ENCODE assay signal across 17 cellular contexts in genomic region chr7:2795906-2796305, GRCh38. TPM values are rescaled to one million over a fixed set of nuclear protein-coding genes. Genes with fewer than 3 reads are reported as not detected.
DNase-seq lines count a peak whose midpoint lies in the region; ATAC-seq and TF ChIP-seq lines count a peak whose summit lies in the region.
"Had no signal": no experiment of that assay in that cellular context is flagged by ENCODE, and none has a peak within 500 bp of the region (broad histone marks: within the 10 kb centered on the region; RNA-seq: fewer than 3 reads in every experiment).

No MANE protein-coding gene starts in this region.

- no peak for DNase-seq in left ventricle myocardium inferior
- DNase-seq in Right ventricle myocardium superior, result no peak
- DNase-seq in fibroblast of villous mesenchyme (ENCODE audit: low read depth), result no peak
- DNase-seq in vagina (ENCODE audit: extremely low spot score in 2 of 2), result no peak
- no peak for DNase-seq in WERI-Rb-1
- DNase-seq in foreskin keratinocyte, result no peak
- DNase-seq: activated CD4-positive, alpha-beta memory T cell treated with anti-CD3 and anti-CD28 coated beads for 36 hours; activated naive CD4-positive, alpha-beta T cell treated with anti-CD3 and anti-CD28 coated beads, Interleukin-2, amount 50 U/mL, for 16 hours; activated T-cell treated with anti-CD3 and anti-CD28 coated beads, Interleukin-2, amount 50 U/mL, for 1 hour; H9; NCI-H2029 treated with DMSO at 0.1 percent for 48 hours; NCI-H510A had no signal

- peak overlapping the region; percentile 37 for H3K4me3 ChIP-seq in left ventricle myocardium inferior
- peak overlapping the region; percentile 10 for H3K4me3 ChIP-seq in fibroblast of villous mesenchyme (ENCODE audit: low read depth, low read length)
- no peak overlapping the region for H3K4me3 ChIP-seq in skeletal muscle tissue (ENCODE audit: low read length in 3 of 3)
- no peak overlapping the region for H3K4me3 ChIP-seq in vagina
- H3K4me3 ChIP-seq in WERI-Rb-1 (ENCODE audit: low read depth, low read length), result no peak overlapping the region
- H3K4me3 ChIP-seq: BLaER1 treated with 17β-estradiol and CSF1 and Interleukin-3, amounts not matched to agents 10 nM and 100 nM; body of pancreas; neural progenitor cell had no signal

- H3K27ac ChIP-seq in left ventricle myocardium inferior (replicated peaks) (peak overlapping the region; percentile 82), skeletal muscle tissue (ENCODE audit: low read depth, low read length) (peak overlapping the region; percentile 43), vagina (peak overlapping the region; percentile 82), WERI-Rb-1 (no peak overlapping the region), foreskin keratinocyte (no peak overlapping the region)
- H3K27ac ChIP-seq: BLaER1 treated with 17β-estradiol and CSF1 and Interleukin-3, amounts not matched to agents 10 nM and 100 nM; neural progenitor cell had no signal

- intact Hi-C loops in left ventricle myocardium inferior (cut with micrococcal nuclease) (no loop called here), Right ventricle myocardium superior (cut with DNase I) (no loop called here), vagina (cut with DNase I) (no loop called here)

- TF ChIP-seq POLR2A in vagina (IDR thresholded peaks at IDR 0.05), result no peak

- H3K27me3 ChIP-seq in left ventricle myocardium inferior (ENCODE audit: low read depth), result no peaks in the 10 kb centered on the region
- H3K27me3 ChIP-seq in skeletal muscle tissue (ENCODE audit: control insufficient read depth in 3 of 3, insufficient read depth in 3 of 3, low read length in 3 of 3), result no peaks in the 10 kb centered on the region
- no peaks in the 10 kb centered on the region for H3K27me3 ChIP-seq in vagina
- no peaks in the 10 kb centered on the region for H3K27me3 ChIP-seq in WERI-Rb-1 (ENCODE audit: insufficient read depth, low read depth, severe bottlenecking)
- no peaks in the 10 kb centered on the region for H3K27me3 ChIP-seq in foreskin keratinocyte
- H3K27me3 ChIP-seq: BLaER1 treated with 17β-estradiol and CSF1 and Interleukin-3, amounts not matched to agents 10 nM and 100 nM; body of pancreas; neural progenitor cell had no signal

- H3K4me1 ChIP-seq in left ventricle myocardium inferior, result peaks cover 41% of the 10 kb centered on the region
- H3K4me1 ChIP-seq in skeletal muscle tissue (ENCODE audit: control insufficient read depth in 3 of 3, insufficient read depth in 3 of 3, low read length in 3 of 3), result peaks cover 6 to 11% (median 11%) of the 10 kb centered on the region in 3 donors
- H3K4me1 ChIP-seq in vagina, result peaks cover 17% of the 10 kb centered on the region
- no peaks in the 10 kb centered on the region for H3K4me1 ChIP-seq in foreskin keratinocyte
- H3K4me1 ChIP-seq: neural progenitor cell had no signal

- ATAC-seq in Right ventricle myocardium superior (ENCODE audit: poor library complexity) (no peak), foreskin keratinocyte (no peak), HG03521 (IDR thresholded peaks at IDR 0.05; ENCODE audit: unreplicated experiment) (no peak)

- no peak overlapping the region for H3K9ac ChIP-seq in skeletal muscle tissue (ENCODE audit: low read depth in 1 of 3, low read length in 3 of 3)
- H3K9ac ChIP-seq: BLaER1 treated with 17β-estradiol and CSF1 and Interleukin-3, amounts not matched to agents 10 nM and 100 nM; neural progenitor cell had no signal

- peaks cover 36% of the 10 kb centered on the region for H3K36me3 ChIP-seq in left ventricle myocardium inferior
- H3K36me3 ChIP-seq in skeletal muscle tissue (ENCODE audit: control insufficient read depth in 3 of 3, insufficient read depth in 3 of 3, low read length in 3 of 3), result peaks cover 10 to 24% (median 17%) of the 10 kb centered on the region in 3 donors
- peaks cover 0 to 15% of the 10 kb centered on the region in 2 donors for H3K36me3 ChIP-seq in vagina
- peaks cover 26% of the 10 kb centered on the region for H3K36me3 ChIP-seq in WERI-Rb-1

- H3K9me3 ChIP-seq in left ventricle myocardium inferior (replicated peaks) (no peaks in the 10 kb centered on the region), skeletal muscle tissue (ENCODE audit: control insufficient read depth in 3 of 3, low read length in 3 of 3) (no peaks in the 10 kb centered on the region), vagina (no peaks in the 10 kb centered on the region), WERI-Rb-1 (ENCODE audit: severe bottlenecking) (no peaks in the 10 kb centered on the region)
- H3K9me3 ChIP-seq: body of pancreas had no signal

- TF ChIP-seq CTCF in left ventricle myocardium inferior (IDR thresholded peaks at IDR 0.05; ENCODE audit: borderline replicate concordance) (no peak), fibroblast of villous mesenchyme (IDR thresholded peaks at IDR 0.05; ENCODE audit: insufficient read depth, low read depth, low read length) (no peak), vagina (IDR thresholded peaks at IDR 0.05) (no peak), WERI-Rb-1 (IDR thresholded peaks at IDR 0.05; ENCODE audit: low read depth, low read length) (no peak), foreskin keratinocyte (conservative IDR thresholded peaks at IDR 0.05) (no peak)

RNA-seq across cellular contexts. Expression of gene GNA12, which starts 48.2 kb away (rescaled TPM):
- 43.0 TPM for total RNA-seq in left ventricle myocardium inferior
- total RNA-seq in Right ventricle myocardium superior, result 40.6 TPM
- 41.9 and 46.2 TPM in 2 replicates for total RNA-seq in fibroblast of villous mesenchyme
- 9.9 TPM for total RNA-seq in skeletal muscle tissue
- total RNA-seq in vagina, result 29.5 TPM
- 25.1 and 27.7 TPM in 2 replicates for total RNA-seq in foreskin keratinocyte
- polyA plus RNA-seq in foreskin keratinocyte, result 20.2 and 22.5 TPM in 2 replicates

Comparison
In these comparisons a context has a peak if more than half of its experiments do, and no peak if none do; other contexts are left out.
1. H3K27ac ChIP-seq: peak in left ventricle myocardium inferior (single experiment), skeletal muscle tissue (single experiment) and vagina (single experiment); none in WERI-Rb-1 (single experiment) and foreskin keratinocyte (single experiment).
2. H3K4me3 ChIP-seq: peak in left ventricle myocardium inferior (single experiment) and fibroblast of villous mesenchyme (single experiment); none in skeletal muscle tissue (0 of 3), vagina (0 of 2) and WERI-Rb-1 (single experiment).